In genomic region chr10:22309180-22310000, GRCh38 we compare ENCODE assay signal across 21 cellular contexts. TPM values are rescaled to one million over a fixed set of nuclear protein-coding genes. Genes with fewer than 3 reads are reported as not detected.
"Had no signal": no experiment of that assay in that cellular context is flagged by ENCODE, and none has a peak within 500 bp of the region (broad histone marks: within the 10 kb centered on the region; RNA-seq: fewer than 3 reads in every experiment).

No MANE protein-coding gene starts in this region.

- H3K27ac ChIP-seq: heart right ventricle, left ventricle myocardium inferior, prostate gland, right atrium auricular region, suprapubic skin, transverse colon, uterus had no signal

- H3K4me3 ChIP-seq: heart right ventricle, left ventricle myocardium inferior, prostate gland, right atrium auricular region, suprapubic skin, transverse colon, uterus had no signal

- H3K9me3 ChIP-seq: heart right ventricle, prostate gland, right atrium auricular region, suprapubic skin, transverse colon, uterus had no signal

- DNase-seq: activated CD4-positive, CD25-positive, alpha-beta regulatory T cell; activated gamma-delta T cell; cerebellar nuclear complex; cortex of kidney; heart right ventricle; kidney glomerular epithelial cell; left ventricle myocardium inferior; midbrain; occipital lobe; stimulated activated CD4-positive, alpha-beta T cell treated with anti-CD3 and anti-CD28 coated beads, Interleukin-2, amount 100 ng/mL, for 24 hours; T-helper 9 cell; transverse colon; uterus had no signal

- ATAC-seq: esophagus mucosa, heart right ventricle had no signal

- H3K9me3 Mint-ChIP-seq: activated naive CD4-positive, alpha-beta T cell treated with anti-CD3 and anti-CD28 coated beads, Interleukin-2, amount 50 U/mL, for 24 hours; stimulated activated naive CD8-positive, alpha-beta T cell treated with anti-CD3 and anti-CD28 coated beads, Interleukin-15, Interleukin-2, amounts not matched to agents 100 ng/mL and 50 ng/mL, for 24 hours had no signal

- H3K4me1 ChIP-seq: heart right ventricle, left ventricle myocardium inferior, prostate gland, right atrium auricular region, suprapubic skin, transverse colon, uterus had no signal

- H3K36me3 ChIP-seq: heart right ventricle, left ventricle myocardium inferior, prostate gland, right atrium auricular region, suprapubic skin, transverse colon, uterus had no signal

- H3K36me3 Mint-ChIP-seq: activated naive CD4-positive, alpha-beta T cell treated with anti-CD3 and anti-CD28 coated beads, Interleukin-2, amount 50 U/mL, for 24 hours had no signal

- H3K27me3 ChIP-seq: heart right ventricle, right atrium auricular region, suprapubic skin had no signal

- H3K4me3 Mint-ChIP-seq: activated naive CD4-positive, alpha-beta T cell treated with anti-CD3 and anti-CD28 coated beads, Interleukin-2, amount 50 U/mL, for 24 hours; stimulated activated naive CD8-positive, alpha-beta T cell treated with anti-CD3 and anti-CD28 coated beads, Interleukin-15, Interleukin-2, amounts not matched to agents 100 ng/mL and 50 ng/mL, for 24 hours had no signal

- H3K27ac Mint-ChIP-seq: activated naive CD4-positive, alpha-beta T cell treated with anti-CD3 and anti-CD28 coated beads, Interleukin-2, amount 50 U/mL, for 24 hours; stimulated activated naive CD8-positive, alpha-beta T cell treated with anti-CD3 and anti-CD28 coated beads, Interleukin-15, Interleukin-2, amounts not matched to agents 100 ng/mL and 50 ng/mL, for 24 hours had no signal

RNA-seq across cellular contexts. Expression of gene SPAG6, which starts 35.9 kb away (rescaled TPM):
- total RNA-seq: bronchial epithelial cell, esophagus mucosa, heart right ventricle, left ventricle myocardium inferior, mammary epithelial cell, right atrium auricular region, transverse colon had no signal
